ENCODE assay signal across 3 cellular contexts in genomic region chr2:96136123-96136720, GRCh38.
TF ChIP-seq lines count a peak whose summit lies in the region.

No MANE protein-coding gene starts in this region.

TF ChIP-seq in SK-N-SH, 30 proteins besides CTCF, POLR2A, EP300 and RAD21 (continues in another document):
- no peak for TF ChIP-seq ZBTB33 (IDR thresholded peaks at IDR 0.05; ENCODE audit: borderline replicate concordance, low read depth)
- no peak for TF ChIP-seq SIN3A (IDR thresholded peaks at IDR 0.05; ENCODE audit: borderline replicate concordance, low read depth, low read length)
- TF ChIP-seq RFX5 (IDR thresholded peaks at IDR 0.05; ENCODE audit: low read length), result no peak
- no peak for TF ChIP-seq NFIC (IDR thresholded peaks at IDR 0.05; ENCODE audit: borderline replicate concordance)
- no peak for TF ChIP-seq RXRA (IDR thresholded peaks at IDR 0.05; ENCODE audit: borderline replicate concordance, low read depth)
- TF ChIP-seq FOXJ3 (CRISPR knock-in tag; IDR thresholded peaks at IDR 0.05), result no peak
- TF ChIP-seq YY1 (IDR thresholded peaks at IDR 0.05; ENCODE audit: low read depth), result no peak
- no peak for TF ChIP-seq USF2 (IDR thresholded peaks at IDR 0.05; ENCODE audit: borderline replicate concordance, low read depth, low read length)
- no peak for TF ChIP-seq REST (IDR thresholded peaks at IDR 0.05; ENCODE audit: low read depth, low read length)
- no peak for TF ChIP-seq TAF1 (IDR thresholded peaks at IDR 0.05; ENCODE audit: borderline replicate concordance, low read depth, low read length)
- TF ChIP-seq JUND (IDR thresholded peaks at IDR 0.05), result no peak
- TF ChIP-seq GABPA (IDR thresholded peaks at IDR 0.05; ENCODE audit: low read depth), result no peak
- TF ChIP-seq MXI1 (IDR thresholded peaks at IDR 0.05; ENCODE audit: low read depth, low read length), result no peak
- TF ChIP-seq TCF12 (IDR thresholded peaks at IDR 0.05), result no peak
- no peak for TF ChIP-seq MEF2A (IDR thresholded peaks at IDR 0.05; ENCODE audit: borderline replicate concordance, low read depth)
- TF ChIP-seq RCOR1 (IDR thresholded peaks at IDR 0.05; ENCODE audit: low read length), result no peak

TF ChIP-seq in SK-N-SH treated with all-trans-retinoic acid at 6 μM for 48 hours, 23 proteins besides CTCF, POLR2A, EP300 and RAD21:
- TF ChIP-seq ARNTL (CRISPR knock-in tag; IDR thresholded peaks at IDR 0.05; ENCODE audit: borderline replicate concordance, low read depth), result no peak
- TF ChIP-seq PATZ1 (CRISPR knock-in tag; IDR thresholded peaks at IDR 0.05; ENCODE audit: borderline replicate concordance), result no peak
- TF ChIP-seq TSHZ2 (CRISPR knock-in tag; IDR thresholded peaks at IDR 0.05), result no peak

TF ChIP-seq in H1, 55 proteins besides CTCF, POLR2A, EP300 and RAD21:
- TF ChIP-seq SIX5 (IDR thresholded peaks at IDR 0.05; ENCODE audit: low read depth, low read length) (no peak), ZNF274 (IDR thresholded peaks at IDR 0.05; ENCODE audit: borderline replicate concordance, extremely low read depth, low read length) (no peak), BRCA1 (IDR thresholded peaks at IDR 0.05; ENCODE audit: low read depth, low read length) (no peak), GABPA (IDR thresholded peaks at IDR 0.05; ENCODE audit: borderline replicate concordance, insufficient read depth, low read length) (no peak), ASH2L (IDR thresholded peaks at IDR 0.05; ENCODE audit: low read length) (no peak), SRF (IDR thresholded peaks at IDR 0.05; ENCODE audit: low read depth, low read length) (no peak), EZH2 (IDR thresholded peaks at IDR 0.05; ENCODE audit: low read depth, low read length, severe bottlenecking) (no peak), SP1 (IDR thresholded peaks at IDR 0.05; ENCODE audit: low read depth, low read length) (no peak), YY1 (IDR thresholded peaks at IDR 0.05; ENCODE audit: low read depth, low read length) (no peak), BACH1 (IDR thresholded peaks at IDR 0.05; ENCODE audit: low read length) (no peak)
